Comparison of ENCODE assay signal across 8 cellular contexts in genomic region chr19:6766357-6767080, GRCh38. TPM values are rescaled to one million over a fixed set of nuclear protein-coding genes. Genes with fewer than 3 reads are reported as not detected.
DNase-seq lines count a peak whose midpoint lies in the region; TF ChIP-seq lines count a peak whose summit lies in the region.

No MANE protein-coding gene starts in this region.

- H3K27ac ChIP-seq in urinary bladder (ENCODE audit: low read depth) (peak overlapping the region; percentile 7), right atrium auricular region (no peak overlapping the region)

- H3K9me3 Mint-ChIP-seq in activated naive CD4-positive, alpha-beta T cell treated with anti-CD3 and anti-CD28 coated beads, Interleukin-2, amount 50 U/mL, for 24 hours = no peaks in the 10 kb centered on the region

- peaks cover 0 to 20% of the 10 kb centered on the region in 2 donors for H3K27me3 ChIP-seq in right atrium auricular region

- H3K4me1 ChIP-seq in urinary bladder (ENCODE audit: insufficient read depth) = no peaks in the 10 kb centered on the region
- H3K4me1 ChIP-seq in right atrium auricular region = peaks cover 0 to 22% of the 10 kb centered on the region in 2 donors

- H3K4me3 ChIP-seq in lower leg skin (ENCODE audit: low read depth, poor library complexity, severe bottlenecking) (peak overlapping the region; percentile 4), urinary bladder (ENCODE audit: low read depth, low read length) (peak overlapping the region; percentile 14), right atrium auricular region (peak overlapping the region in 1 of 2 donors; percentile 36)

- WGBS in lower leg skin, 2 donors = 18 to 19% methylated on average over 16 of the region's 16 CpGs
- WGBS in urinary bladder = 23% methylated on average over 16 of the region's 16 CpGs

- H3K27ac Mint-ChIP-seq in activated naive CD4-positive, alpha-beta T cell treated with anti-CD3 and anti-CD28 coated beads, Interleukin-2, amount 50 U/mL, for 24 hours = peak overlapping the region; percentile 86

- H3K4me1 Mint-ChIP-seq in activated naive CD4-positive, alpha-beta T cell treated with anti-CD3 and anti-CD28 coated beads, Interleukin-2, amount 50 U/mL, for 24 hours = peaks cover 36% of the 10 kb centered on the region

- TF ChIP-seq CTCF in lower leg skin (IDR thresholded peaks at IDR 0.05) = no peak
- TF ChIP-seq CTCF in right atrium auricular region (IDR thresholded peaks at IDR 0.05) = no peak

- H3K36me3 Mint-ChIP-seq in activated naive CD4-positive, alpha-beta T cell treated with anti-CD3 and anti-CD28 coated beads, Interleukin-2, amount 50 U/mL, for 24 hours = no peaks in the 10 kb centered on the region

- H3K36me3 ChIP-seq in urinary bladder (ENCODE audit: insufficient read depth) = no peaks in the 10 kb centered on the region
- H3K36me3 ChIP-seq in right atrium auricular region = no peaks in the 10 kb centered on the region

- peak overlapping the region; percentile 91 for H3K4me3 Mint-ChIP-seq in activated naive CD4-positive, alpha-beta T cell treated with anti-CD3 and anti-CD28 coated beads, Interleukin-2, amount 50 U/mL, for 24 hours

- intact Hi-C loops in lower leg skin (cut with DNase I; ENCODE audit: low total_unique reads) = no loop called here

- H3K27me3 Mint-ChIP-seq in activated naive CD4-positive, alpha-beta T cell treated with anti-CD3 and anti-CD28 coated beads, Interleukin-2, amount 50 U/mL, for 24 hours = no peaks in the 10 kb centered on the region

- DNase-seq in stimulated activated CD4-positive, alpha-beta T cell treated with anti-CD3 and anti-CD28 coated beads, Interleukin-15, amount 100 ng/mL, for 24 hours = peak; percentile 26
- no peak for DNase-seq in stimulated activated CD4-positive, alpha-beta T cell treated with anti-CD3 and anti-CD28 coated beads, Interleukin-12 subunit alpha, Interleukin-12 subunit beta, amount 100 ng/mL, for 4 hours
- DNase-seq in lower leg skin (ENCODE audit: low spot score in 2 of 2) (no peak), right atrium auricular region (ENCODE audit: low spot score) (no peak), AG08395 (ENCODE audit: low spot score) (no peak)
- DNase-seq in stimulated activated CD4-positive, alpha-beta T cell treated with anti-CD3 and anti-CD28 coated beads, Interleukin-4, amount 100 ng/mL, for 1 hour = no peak

- no peaks in the 10 kb centered on the region for H3K9me3 ChIP-seq in right atrium auricular region

- no peak for TF ChIP-seq POLR2A in lower leg skin (IDR thresholded peaks at IDR 0.05)

RNA-seq across cellular contexts. Expression of gene SH2D3A, which starts 0.7 kb away (rescaled TPM):
- total RNA-seq in lower leg skin (100 to 1,000 TPM in 1 of 4 donors, 10 to 100 TPM in 3; 53.0 to 142 (median 62.3) TPM), urinary bladder (11.4 TPM), right atrium auricular region (not detected)
- 5.5 TPM for polyA plus RNA-seq in urinary bladder

RNA-seq across cellular contexts. Expression of gene VAV1, which starts 6.0 kb away (rescaled TPM):
- total RNA-seq in lower leg skin (1 to 10 TPM; 1.0 to 2.0 (median 1.4) TPM), urinary bladder (4.4 TPM), right atrium auricular region (1 to 10 TPM in 1 of 2 donors, under 1 TPM in 1; 0.52 to 1.4 TPM)
- 3.0 TPM for polyA plus RNA-seq in urinary bladder

RNA-seq across cellular contexts. Expression of gene TRIP10, which starts 27.0 kb away (rescaled TPM):
- total RNA-seq in lower leg skin (10 to 100 TPM; 41.2 to 60.2 (median 46.5) TPM), urinary bladder (28.5 TPM), right atrium auricular region (10 to 100 TPM; 39.6 to 65.3 TPM)
- polyA plus RNA-seq in urinary bladder = 113 TPM

RNA-seq across cellular contexts. Expression of gene GPR108, which starts 29.1 kb away (rescaled TPM):
- total RNA-seq in lower leg skin (10 to 100 TPM; 57.1 to 80.0 (median 66.9) TPM), urinary bladder (23.2 TPM), right atrium auricular region (10 to 100 TPM; 40.3 to 41.3 TPM)
- 66.8 TPM for polyA plus RNA-seq in urinary bladder

RNA-seq across cellular contexts. Expression of gene C3, which starts 46.1 kb away (rescaled TPM):
- total RNA-seq in lower leg skin (100 to 1,000 TPM in 1 of 4 donors, 10 to 100 TPM in 3; 28.8 to 155 (median 79.6) TPM), urinary bladder (38.9 TPM), right atrium auricular region (1,000 to 10,000 TPM in 1 of 2 donors, 100 to 1,000 TPM in 1; 419 to 1,709 TPM)
- 1,354 TPM for polyA plus RNA-seq in urinary bladder

Comparison
In these comparisons a context has a peak if more than half of its experiments do, and no peak if none do; other contexts are left out.
1. RNA of gene SH2D3A, which starts 0.7 kb away (total RNA-seq): 53.0 to 142 TPM in lower leg skin and 11.4 TPM in urinary bladder (single experiment); not detected in right atrium auricular region; every median in the first group is over 10 times any median in the second.